ENCODE assay signal across 16 cellular contexts in genomic region chr10:19993714-19994343, GRCh38.
DNase-seq lines count a peak whose midpoint lies in the region; ATAC-seq, FAIRE-seq and TF ChIP-seq lines count a peak whose summit lies in the region.
"Had no signal": no experiment of that assay in that cellular context is flagged by ENCODE, and none has a peak within 500 bp of the region (broad histone marks: within the 10 kb centered on the region; RNA-seq: fewer than 3 reads in every experiment).

No MANE protein-coding gene starts in this region.

- H3K4me3 ChIP-seq in fibroblast of mammary gland (ENCODE audit: control insufficient read depth, low read depth, low read length) (no peak overlapping the region), pancreas (no peak overlapping the region)
- H3K4me3 ChIP-seq: coronary artery, K562 had no signal

- intact Hi-C loops in pancreas (cut with DNase I) = no loop called here

- WGBS in pancreas, 2 donors = 69 to 86% methylated on average over 3 of the region's 3 CpGs

- ATAC-seq in GM21515 (IDR thresholded peaks at IDR 0.05; ENCODE audit: unreplicated experiment) = peak; percentile 64
- ATAC-seq in HG03469 (IDR thresholded peaks at IDR 0.05; ENCODE audit: unreplicated experiment) = peak; percentile 65
- no peak for ATAC-seq in HG02610 (IDR thresholded peaks at IDR 0.05; ENCODE audit: unreplicated experiment)
- ATAC-seq in pancreas = no peak
- ATAC-seq: K562, Right ventricle myocardium inferior had no signal

- no peaks in the 10 kb centered on the region for H3K4me1 ChIP-seq in pancreas

- no peak overlapping the region for H3K27ac ChIP-seq in pancreas
- H3K27ac ChIP-seq: coronary artery, WERI-Rb-1 had no signal

- no peak for FAIRE-seq in pancreas (lab: Jason Lieb, UNC)
- FAIRE-seq: K562 had no signal

- DNase-seq in Caki2 (ENCODE audit: low read depth) (peak; percentile 31), fibroblast of mammary gland (ENCODE audit: low read depth) (peak; percentile 28), pancreas (no peak), GM03348 (ENCODE audit: low spot score) (no peak), NCI-H748 treated with DMSO at 0.1 percent for 48 hours (lab: John Stamatoyannopoulos, UW) (no peak)
- DNase-seq: activated naive CD8-positive, alpha-beta T cell treated with anti-CD3 and anti-CD28 coated beads for 36 hours; NCI-H187 treated with DMSO at 0.1 percent for 48 hours; NCI-H774; posterior cingulate gyrus; WERI-Rb-1 had no signal

- H3K9me3 ChIP-seq in pancreas = no peaks in the 10 kb centered on the region

- TF ChIP-seq CTCF in fibroblast of mammary gland (conservative IDR thresholded peaks at IDR 0.05; ENCODE audit: control insufficient read depth, insufficient read depth, low read depth, low read length) (no peak), pancreas (IDR thresholded peaks at IDR 0.05) (no peak)

- H3K27me3 ChIP-seq in pancreas = no peaks in the 10 kb centered on the region

- H3K36me3 ChIP-seq in pancreas = no peaks in the 10 kb centered on the region
- H3K36me3 ChIP-seq: WERI-Rb-1 had no signal

- in situ Hi-C loops in Caki2 (cut with HindIII; ENCODE audit: low pct_unique_long_range_greater_than_20kb, low sequenced_read_pairs) = no loop called here

Comparison
In these comparisons a context has a peak if more than half of its experiments do, and no peak if none do; other contexts are left out.
1. DNase-seq: peak in Caki2 (single experiment) and fibroblast of mammary gland (single experiment); none in pancreas (0 of 6), GM03348 (single experiment) and NCI-H748 treated with DMSO at 0.1 percent for 48 hours (single experiment).
2. ATAC-seq: peak in GM21515 (single experiment) and HG03469 (single experiment); none in HG02610 (single experiment) and pancreas (0 of 4).